18 cellular contexts compared by ENCODE assay signal in the genomic region with DNA sequence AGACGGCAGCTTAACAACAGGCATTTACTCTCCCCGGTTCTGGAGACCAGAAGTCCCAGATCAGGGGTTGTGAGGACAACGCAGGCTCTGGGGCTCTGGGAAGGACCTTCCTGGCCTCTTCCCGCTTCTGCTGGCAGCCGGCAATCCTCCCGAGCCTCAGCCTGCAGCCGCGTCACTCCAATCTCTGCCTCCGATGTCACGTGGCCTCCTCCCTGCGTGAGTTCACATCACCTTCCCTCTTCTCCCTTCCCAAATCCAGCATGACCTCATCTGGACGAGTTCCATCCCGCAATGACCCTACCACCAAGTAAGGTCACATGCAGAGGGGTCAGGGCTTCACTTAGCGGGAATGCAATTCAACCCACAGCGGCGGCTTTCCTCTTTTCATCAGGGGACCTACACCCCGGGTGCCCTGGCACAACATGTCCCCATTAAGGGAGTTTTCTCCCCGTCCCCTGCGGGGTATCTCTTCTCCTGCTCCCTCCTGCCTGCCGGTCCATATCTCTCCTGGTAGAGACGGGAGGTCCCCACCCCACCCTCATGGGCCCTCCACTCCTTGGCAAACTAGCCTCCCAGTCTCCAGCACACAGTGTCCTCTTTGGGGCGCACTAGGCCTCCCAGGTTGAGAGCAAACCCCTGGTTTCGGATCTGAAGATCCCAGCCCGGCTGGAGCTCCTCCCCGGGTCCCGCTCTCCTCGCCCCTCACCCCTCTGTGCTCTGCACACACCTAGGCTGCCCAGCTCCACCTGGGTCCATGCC.
"Had no signal": no experiment of that assay in that cellular context is flagged by ENCODE, and none has a peak within 500 bp of the region (broad histone marks: within the 10 kb centered on the region; RNA-seq: fewer than 3 reads in every experiment).

No MANE protein-coding gene starts in this region.

- H3K9me3 ChIP-seq: gastrocnemius medialis, ovary, sigmoid colon, thoracic aorta had no signal

- H3K27ac ChIP-seq: brain microvascular endothelial cell, gastrocnemius medialis, heart right ventricle, ovary, sigmoid colon, thoracic aorta had no signal

- H3K36me3 Mint-ChIP-seq: activated naive CD8-positive, alpha-beta T cell treated with anti-CD3 and anti-CD28 coated beads, Interleukin-2, amount 10 ng/mL, durations not matched to agents 7 days and 5 days had no signal

- H3K4me1 Mint-ChIP-seq: activated naive CD8-positive, alpha-beta T cell treated with anti-CD3 and anti-CD28 coated beads, Interleukin-2, amount 10 ng/mL, durations not matched to agents 7 days and 5 days; stimulated activated naive CD8-positive, alpha-beta T cell treated with anti-CD3 and anti-CD28 coated beads, Interleukin-15, amount 100 ng/mL, for 72 hours had no signal

- FAIRE-seq: endothelial cell of umbilical vein, islet of Langerhans had no signal

- DNase-seq: activated B cell treated with CpG ODN at 0.5 μM for 24 hours; activated CD4-positive, alpha-beta T cell treated with anti-CD3 and anti-CD28 coated beads for 48 hours; activated naive CD4-positive, alpha-beta T cell; activated naive CD8-positive, alpha-beta T cell treated with anti-CD3 and anti-CD28 coated beads, Interleukin-2, amount 10 ng/mL, durations not matched to agents 7 days and 5 days; brain microvascular endothelial cell; effector CD8-positive, alpha-beta T cell; gastrocnemius medialis; midbrain; ovary; sigmoid colon; stimulated activated CD4-positive, alpha-beta T cell treated with anti-CD3 and anti-CD28 coated beads, Interleukin-1b, Interleukin-23, amount 100 ng/mL, for 48 hours; stimulated activated naive CD8-positive, alpha-beta T cell treated with anti-CD3 and anti-CD28 coated beads, Interleukin-15, amount 100 ng/mL, for 72 hours had no signal

- H3K27ac Mint-ChIP-seq: activated B cell treated with CpG ODN at 0.5 μM for 24 hours; activated naive CD8-positive, alpha-beta T cell treated with anti-CD3 and anti-CD28 coated beads, Interleukin-2, amount 10 ng/mL, durations not matched to agents 7 days and 5 days; activated T-helper 1 cell treated with anti-CD3 and anti-CD28 coated beads, Interleukin-12 subunit alpha, Interleukin-12 subunit beta, Interleukin-2, Interleukin-4 antibody, amounts not matched to agents 30 ng/mL and 10 ng/mL and 1 ng/mL, durations not matched to agents 14 hours and 24 hours and 36 hours had no signal

- H3K4me1 ChIP-seq: sigmoid colon had no signal

- H3K9me3 Mint-ChIP-seq: activated naive CD8-positive, alpha-beta T cell treated with anti-CD3 and anti-CD28 coated beads, Interleukin-2, amount 10 ng/mL, durations not matched to agents 7 days and 5 days; activated T-helper 1 cell treated with anti-CD3 and anti-CD28 coated beads, Interleukin-12 subunit alpha, Interleukin-12 subunit beta, Interleukin-2, Interleukin-4 antibody, amounts not matched to agents 30 ng/mL and 10 ng/mL and 1 ng/mL, durations not matched to agents 14 hours and 24 hours and 36 hours; stimulated activated naive CD8-positive, alpha-beta T cell treated with anti-CD3 and anti-CD28 coated beads, Interleukin-15, amount 100 ng/mL, for 72 hours had no signal

- H3K36me3 ChIP-seq: brain microvascular endothelial cell, gastrocnemius medialis, heart right ventricle, ovary, sigmoid colon, thoracic aorta had no signal

- H3K4me3 ChIP-seq: gastrocnemius medialis, heart right ventricle, ovary, sigmoid colon, thoracic aorta had no signal

- H3K27me3 Mint-ChIP-seq: activated naive CD8-positive, alpha-beta T cell treated with anti-CD3 and anti-CD28 coated beads, Interleukin-2, amount 10 ng/mL, durations not matched to agents 7 days and 5 days; stimulated activated naive CD8-positive, alpha-beta T cell treated with anti-CD3 and anti-CD28 coated beads, Interleukin-15, amount 100 ng/mL, for 72 hours had no signal

- ATAC-seq: gastrocnemius medialis; heart right ventricle; stimulated activated naive CD8-positive, alpha-beta T cell treated with anti-CD3 and anti-CD28 coated beads, Interleukin-15, amount 100 ng/mL, for 72 hours had no signal

- H3K27me3 ChIP-seq: gastrocnemius medialis, ovary, sigmoid colon had no signal

- H3K4me3 Mint-ChIP-seq: activated B cell treated with CpG ODN at 0.5 μM for 24 hours; activated naive CD8-positive, alpha-beta T cell treated with anti-CD3 and anti-CD28 coated beads, Interleukin-2, amount 10 ng/mL, durations not matched to agents 7 days and 5 days; activated T-helper 1 cell treated with anti-CD3 and anti-CD28 coated beads, Interleukin-12 subunit alpha, Interleukin-12 subunit beta, Interleukin-2, Interleukin-4 antibody, amounts not matched to agents 30 ng/mL and 10 ng/mL and 1 ng/mL, durations not matched to agents 14 hours and 24 hours and 36 hours; neural crest cell; stimulated activated naive CD8-positive, alpha-beta T cell treated with anti-CD3 and anti-CD28 coated beads, Interleukin-15, amount 100 ng/mL, for 72 hours had no signal
